17 cellular contexts compared by ENCODE assay signal in the genomic region with DNA sequence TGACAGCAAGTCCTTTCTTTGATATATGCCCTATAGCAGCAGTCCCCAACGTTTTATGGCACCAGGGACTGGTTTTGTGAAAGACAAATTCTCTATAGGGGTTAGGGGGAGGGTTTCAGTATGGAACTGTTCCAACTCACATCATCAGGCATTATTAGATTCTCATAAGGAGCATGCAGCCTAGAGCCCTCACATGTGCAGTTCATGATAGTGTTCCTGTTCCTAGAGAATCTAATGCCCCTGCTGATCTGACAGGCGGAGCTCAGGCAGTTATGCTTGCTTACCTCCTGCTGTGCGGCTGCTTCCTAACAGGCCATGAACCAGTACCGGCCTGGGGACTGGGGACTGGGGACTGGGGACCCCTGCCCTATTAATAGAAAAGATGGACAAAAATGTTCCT. TPM values are rescaled to one million over a fixed set of nuclear protein-coding genes. Genes with fewer than 3 reads are reported as not detected.
DNase-seq lines count a peak whose midpoint lies in the region; ATAC-seq and TF ChIP-seq lines count a peak whose summit lies in the region.
"Had no signal": no experiment of that assay in that cellular context is flagged by ENCODE, and none has a peak within 500 bp of the region (broad histone marks: within the 10 kb centered on the region; RNA-seq: fewer than 3 reads in every experiment).

No MANE protein-coding gene starts in this region.

- H3K27me3 ChIP-seq in GM23338 (ENCODE audit: insufficient read depth): no peaks in the 10 kb centered on the region

- no peak overlapping the region for H3K4me3 Mint-ChIP-seq in activated T-cell treated with anti-CD3 and anti-CD28 coated beads, Interleukin-2, amount 50 U/mL, for 72 hours
- H3K4me3 Mint-ChIP-seq in activated T-cell treated with anti-CD3 and anti-CD28 coated beads, Interleukin-2, amount 50 U/mL, for 4 hours: no peak overlapping the region
- H3K4me3 Mint-ChIP-seq in GM23338: no peak overlapping the region
- H3K4me3 Mint-ChIP-seq in T-helper 17 cell: no peak overlapping the region
- H3K4me3 Mint-ChIP-seq: IgD-negative memory B cell had no signal

- ATAC-seq in activated T-cell treated with anti-CD3 and anti-CD28 coated beads, Interleukin-2, amount 50 U/mL, for 72 hours (replicated peaks in 1 of 2): no peak
- ATAC-seq in activated T-cell treated with anti-CD3 and anti-CD28 coated beads, Interleukin-2, amount 50 U/mL, for 4 hours: no peak
- ATAC-seq in GM23338: no peak
- no peak for ATAC-seq in T-helper 17 cell
- ATAC-seq in GM21786 (IDR thresholded peaks at IDR 0.05; ENCODE audit: unreplicated experiment): no peak
- no peak for ATAC-seq in GM18907 (IDR thresholded peaks at IDR 0.05; ENCODE audit: unreplicated experiment)
- no peak for ATAC-seq in HG03196 (IDR thresholded peaks at IDR 0.05; ENCODE audit: unreplicated experiment)
- ATAC-seq: PC-3 had no signal

- TF ChIP-seq POLR2A in erythroblast (IDR thresholded peaks at IDR 0.05; ENCODE audit: low read length): no peak

- H2AFZ ChIP-seq in GM23338: no peak overlapping the region

- no peak for DNase-seq in activated T-cell treated with anti-CD3 and anti-CD28 coated beads, Interleukin-2, amount 50 U/mL, for 72 hours
- DNase-seq in activated T-cell treated with anti-CD3 and anti-CD28 coated beads, Interleukin-2, amount 50 U/mL, for 4 hours: no peak
- DNase-seq in GM23338 (ENCODE audit: low spot score): peak; percentile 30
- no peak for DNase-seq in T-helper 17 cell
- peak; percentile 55 to 85 for DNase-seq in erythroblast (lab: John Stamatoyannopoulos, UW)
- DNase-seq: CD4-positive, CD25-positive, alpha-beta regulatory T cell; H7; NCI-H1092 treated with DMSO at 0.1 percent for 48 hours; NCI-H1694; NCI-H2107; NCI-H226; NCI-H526 treated with DMSO at 0.1 percent for 48 hours; PC-3 had no signal

- no peaks in the 10 kb centered on the region for H3K27me3 Mint-ChIP-seq in activated T-cell treated with anti-CD3 and anti-CD28 coated beads, Interleukin-2, amount 50 U/mL, for 72 hours (ENCODE audit: low read depth)
- no peaks in the 10 kb centered on the region for H3K27me3 Mint-ChIP-seq in activated T-cell treated with anti-CD3 and anti-CD28 coated beads, Interleukin-2, amount 50 U/mL, for 4 hours (ENCODE audit: low read depth)
- H3K27me3 Mint-ChIP-seq in GM23338 (ENCODE audit: insufficient read depth, low read depth, poor library complexity): peaks cover 7% of the 10 kb centered on the region
- no peaks in the 10 kb centered on the region for H3K27me3 Mint-ChIP-seq in T-helper 17 cell
- H3K27me3 Mint-ChIP-seq: CD4-positive, CD25-positive, alpha-beta regulatory T cell; IgD-negative memory B cell had no signal

- no peak overlapping the region for H3K4me2 ChIP-seq in GM23338

- no peaks in the 10 kb centered on the region for H3K36me3 ChIP-seq in GM23338 (ENCODE audit: insufficient read depth)

- H3K4me1 ChIP-seq in GM23338 (ENCODE audit: insufficient read depth): peaks cover 20% of the 10 kb centered on the region

- peaks cover 6% of the 10 kb centered on the region in 2 donors for H3K36me3 Mint-ChIP-seq in activated T-cell treated with anti-CD3 and anti-CD28 coated beads, Interleukin-2, amount 50 U/mL, for 72 hours (ENCODE audit: insufficient read depth in 2 of 2)
- H3K36me3 Mint-ChIP-seq in activated T-cell treated with anti-CD3 and anti-CD28 coated beads, Interleukin-2, amount 50 U/mL, for 4 hours (ENCODE audit: insufficient read depth): peaks cover 5% of the 10 kb centered on the region
- no peaks in the 10 kb centered on the region for H3K36me3 Mint-ChIP-seq in GM23338 (ENCODE audit: low read depth)
- H3K36me3 Mint-ChIP-seq in T-helper 17 cell (ENCODE audit: low read depth): no peaks in the 10 kb centered on the region
- H3K36me3 Mint-ChIP-seq: CD4-positive, CD25-positive, alpha-beta regulatory T cell; IgD-negative memory B cell had no signal

- H3K9me3 Mint-ChIP-seq in activated T-cell treated with anti-CD3 and anti-CD28 coated beads, Interleukin-2, amount 50 U/mL, for 72 hours: no peaks in the 10 kb centered on the region
- no peaks in the 10 kb centered on the region for H3K9me3 Mint-ChIP-seq in activated T-cell treated with anti-CD3 and anti-CD28 coated beads, Interleukin-2, amount 50 U/mL, for 4 hours
- H3K9me3 Mint-ChIP-seq in GM23338: no peaks in the 10 kb centered on the region; the same call in 1 of the 3 replicates
- H3K9me3 Mint-ChIP-seq: CD4-positive, CD25-positive, alpha-beta regulatory T cell; IgD-negative memory B cell had no signal

- H3K27ac ChIP-seq in GM23338 (ENCODE audit: low read depth): no peak overlapping the region

- peaks cover 20% of the 10 kb centered on the region for H3K79me2 ChIP-seq in GM23338 (replicated peaks; ENCODE audit: insufficient read depth)

- no peaks in the 10 kb centered on the region for H3K9me2 ChIP-seq in GM23338 (ENCODE audit: insufficient read depth)

- peak overlapping the region; percentile 67 for H3K27ac Mint-ChIP-seq in activated T-cell treated with anti-CD3 and anti-CD28 coated beads, Interleukin-2, amount 50 U/mL, for 72 hours
- H3K27ac Mint-ChIP-seq in GM23338 (no peak overlapping the region), T-helper 17 cell (peak overlapping the region; percentile 29)

- H3K4me1 Mint-ChIP-seq in activated T-cell treated with anti-CD3 and anti-CD28 coated beads, Interleukin-2, amount 50 U/mL, for 72 hours (ENCODE audit: low read depth): peaks cover 35% of the 10 kb centered on the region
- H3K4me1 Mint-ChIP-seq in activated T-cell treated with anti-CD3 and anti-CD28 coated beads, Interleukin-2, amount 50 U/mL, for 4 hours (ENCODE audit: low read depth): peaks cover 28% of the 10 kb centered on the region
- peaks cover 4% of the 10 kb centered on the region for H3K4me1 Mint-ChIP-seq in GM23338
- H3K4me1 Mint-ChIP-seq in T-helper 17 cell: peaks cover 32% of the 10 kb centered on the region

- no peak for TF ChIP-seq CTCF in GM23338 (conservative IDR thresholded peaks at IDR 0.05; ENCODE audit: low read depth in 2 of 2)

- H4K20me1 ChIP-seq in GM23338 (replicated peaks; ENCODE audit: insufficient read depth): no peaks in the 10 kb centered on the region

- peaks cover 7% of the 10 kb centered on the region for H3F3A ChIP-seq in GM23338 (replicated peaks; ENCODE audit: low read depth)

- no peak overlapping the region for H3K4me3 ChIP-seq in GM23338

- H3K9me3 ChIP-seq in T-helper 17 cell (ENCODE audit: control insufficient read depth, low read length, poor library complexity, severe bottlenecking): no peaks in the 10 kb centered on the region

TF ChIP-seq in GM23338, 12 proteins besides CTCF, POLR2A, EP300 and RAD21 (continues in another document):
- no peak for TF ChIP-seq ZNF114 (CRISPR knock-in tag; IDR thresholded peaks at IDR 0.05)
- no peak for TF ChIP-seq JUNB (IDR thresholded peaks at IDR 0.05; ENCODE audit: unreplicated experiment)

RNA-seq across cellular contexts. Expression of a gene that starts 2.7 kb away (rescaled TPM):
- total RNA-seq in activated T-cell treated with anti-CD3 and anti-CD28 coated beads, Interleukin-2, amount 50 U/mL, for 72 hours: 10 to 100 TPM; 36.5 to 37.3 TPM
- total RNA-seq in activated T-cell treated with anti-CD3 and anti-CD28 coated beads, Interleukin-2, amount 50 U/mL, for 4 hours: 10 to 100 TPM; 23.6 to 26.8 (median 26.6) TPM
- total RNA-seq in GM23338 (2014; rRNA removed; shearing (Covaris generic)): 19.7 and 20.3 TPM in 2 replicates
- 7.9 and 9.5 TPM in 2 replicates for polyA plus RNA-seq in GM23338 (2016; fragmentation: Nextera tagmentation; extraction: Ambion mirVana)
- 10 to 100 TPM; 60.7 to 68.7 TPM for total RNA-seq in T-helper 17 cell

Comparison
In these comparisons a context has a peak if more than half of its experiments do, and no peak if none do; other contexts are left out.
1. DNase-seq: peak in GM23338 (single experiment) and erythroblast (2 of 2); none in activated T-cell treated with anti-CD3 and anti-CD28 coated beads, Interleukin-2, amount 50 U/mL, for 72 hours (0 of 2), activated T-cell treated with anti-CD3 and anti-CD28 coated beads, Interleukin-2, amount 50 U/mL, for 4 hours (single experiment) and T-helper 17 cell (0 of 3).